32 cellular contexts compared by ENCODE assay signal in genomic region chr14:94515856-94516255, GRCh38. TPM values are rescaled to one million over a fixed set of nuclear protein-coding genes. Genes with fewer than 3 reads are reported as not detected.
"Had no signal": no experiment of that assay in that cellular context is flagged by ENCODE, and none has a peak within 500 bp of the region (broad histone marks: within the 10 kb centered on the region; RNA-seq: fewer than 3 reads in every experiment).

No MANE protein-coding gene starts in this region.

- DNase-seq: effector CD8-positive, alpha-beta T cell; effector memory CD8-positive, alpha-beta T cell; erythroblast; esophagus squamous epithelium; foreskin fibroblast; foreskin melanocyte; gastrocnemius medialis; glutamatergic neuron; heart right ventricle; hippocampal formation; left cardiac atrium; left lung; left ventricle myocardium superior; lower lobe of right lung; mesenchymal stem cell; mucosa of descending colon had no signal

- H3K27ac ChIP-seq: coronary artery, epithelial cell of prostate, esophagus squamous epithelium, gastrocnemius medialis, heart right ventricle, left lung, lower lobe of right lung had no signal

- H3K4me1 ChIP-seq: esophagus squamous epithelium, gastrocnemius medialis, heart right ventricle, left lung, lower lobe of right lung had no signal

- H3K4me3 ChIP-seq: coronary artery, esophagus squamous epithelium, gastrocnemius medialis, heart right ventricle, left lung, lower lobe of right lung, mucosa of descending colon had no signal

- ATAC-seq: effector memory CD8-positive, alpha-beta T cell; esophagus mucosa; gastrocnemius medialis; heart right ventricle; left cardiac atrium; left lung; left ventricle myocardium superior; lower lobe of right lung; mucosa of descending colon had no signal

- H3K9me3 ChIP-seq: esophagus squamous epithelium, gastrocnemius medialis, heart right ventricle, left lung, lower lobe of right lung, mucosa of descending colon had no signal

- H3K36me3 ChIP-seq: esophagus squamous epithelium, gastrocnemius medialis, heart right ventricle, left lung, lower lobe of right lung had no signal

- FAIRE-seq: colon, endometrium, islet of Langerhans had no signal

RNA-seq across cellular contexts. Expression of gene SERPINA12, which starts 6.6 kb away (rescaled TPM):
- total RNA-seq: cerebellum, dermis microvascular lymphatic vessel endothelial cell, endodermal cell, esophagus mucosa, esophagus squamous epithelium, gastrocnemius medialis, glomerular endothelial cell, heart right ventricle, kidney epithelial cell, left cardiac atrium, left lung, left ventricle myocardium superior, lower lobe of right lung, lung microvascular endothelial cell, mesenteric fat pad, mesothelial cell of epicardium, mucosa of descending colon, myocyte had no signal
- polyA plus RNA-seq: heart right ventricle had no signal

RNA-seq across cellular contexts. Expression of gene SERPINA9, which starts 39.9 kb away (rescaled TPM):
- total RNA-seq: cerebellum, dermis microvascular lymphatic vessel endothelial cell, endodermal cell, esophagus squamous epithelium, gastrocnemius medialis, glomerular endothelial cell, heart right ventricle, kidney epithelial cell, left cardiac atrium, left lung, left ventricle myocardium superior, lower lobe of right lung, lung microvascular endothelial cell, mesenteric fat pad, mesothelial cell of epicardium, mucosa of descending colon, myocyte had no signal
- polyA plus RNA-seq: heart right ventricle had no signal

RNA-seq across cellular contexts. Expression of gene SERPINA4, which starts 45.4 kb away (rescaled TPM):
- total RNA-seq: cerebellum, dermis microvascular lymphatic vessel endothelial cell, endodermal cell, esophagus mucosa, esophagus squamous epithelium, glomerular endothelial cell, heart right ventricle, kidney epithelial cell, left cardiac atrium, left lung, left ventricle myocardium superior, lower leg skin, lower lobe of right lung, lung microvascular endothelial cell, mesenteric fat pad, mesothelial cell of epicardium, mucosa of descending colon, myocyte had no signal
- polyA plus RNA-seq: heart right ventricle had no signal
